ENCODE assay signal across 1 cellular context in the genomic region with DNA sequence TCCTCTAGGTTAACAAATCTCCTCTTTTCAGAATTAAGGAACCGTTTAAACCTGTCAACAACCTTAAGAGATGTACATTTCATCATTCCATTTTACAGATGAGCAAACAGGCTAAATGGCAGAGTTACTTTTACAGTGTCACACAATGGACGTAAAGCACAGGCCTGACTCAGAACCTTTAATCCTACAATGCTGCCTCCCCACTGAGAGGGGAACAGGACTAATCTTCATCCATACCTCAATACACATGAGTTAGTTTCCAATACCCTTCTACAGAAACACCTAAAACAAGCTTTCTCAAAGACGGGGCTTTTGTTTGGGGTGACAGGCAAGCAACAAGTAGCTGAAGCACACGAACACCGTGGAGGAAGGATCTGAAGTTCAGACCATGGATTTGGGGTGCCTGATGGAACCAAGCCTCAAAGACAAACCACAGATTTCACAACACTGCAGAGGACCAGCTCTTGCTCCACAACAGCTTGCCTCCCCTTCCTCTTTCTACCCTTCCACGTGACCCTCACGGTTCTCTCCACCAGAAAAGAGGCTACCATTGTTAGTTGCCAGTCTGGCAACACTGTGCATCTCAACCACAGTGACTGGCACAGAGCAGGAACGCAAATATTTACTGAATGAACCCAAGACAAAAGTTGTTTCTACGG.
TF ChIP-seq lines count a peak whose summit lies in the region.

No MANE protein-coding gene starts in this region.

TF ChIP-seq in K562, 482 proteins besides CTCF, POLR2A, EP300 and RAD21 (continued from another document):
- TF ChIP-seq, protein P1, sequence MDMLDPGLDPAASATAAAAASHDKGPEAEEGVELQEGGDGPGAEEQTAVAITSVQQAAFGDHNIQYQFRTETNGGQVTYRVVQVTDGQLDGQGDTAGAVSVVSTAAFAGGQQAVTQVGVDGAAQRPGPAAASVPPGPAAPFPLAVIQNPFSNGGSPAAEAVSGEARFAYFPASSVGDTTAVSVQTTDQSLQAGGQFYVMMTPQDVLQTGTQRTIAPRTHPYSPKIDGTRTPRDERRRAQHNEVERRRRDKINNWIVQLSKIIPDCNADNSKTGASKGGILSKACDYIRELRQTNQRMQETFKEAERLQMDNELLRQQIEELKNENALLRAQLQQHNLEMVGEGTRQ (CRISPR knock-in tag; IDR thresholded peaks at IDR 0.05) = peak; percentile 6; the same call in 1 of the 2 replicates
- TF ChIP-seq POLR2H (tag; IDR thresholded peaks at IDR 0.05; ENCODE audit: low read depth) (no peak), ZNF76 (CRISPR knock-in tag; IDR thresholded peaks at IDR 0.05; ENCODE audit: borderline replicate concordance) (no peak), NFIC (IDR thresholded peaks at IDR 0.05) (no peak), ZNF239 (CRISPR knock-in tag; IDR thresholded peaks at IDR 0.05) (peak; percentile 59; the same call in 1 of the 2 replicates), LCOR (CRISPR knock-in tag; IDR thresholded peaks at IDR 0.05) (0 out of 2 replicates have a peak, but pooled peaks have one; percentile 59), CTBP1 (IDR thresholded peaks at IDR 0.05; ENCODE audit: borderline replicate concordance) (peak; percentile 27; the same call in 1 of the 2 replicates), SIRT6 (IDR thresholded peaks at IDR 0.05; ENCODE audit: low read depth, low read length) (no peak), SOX6 (IDR thresholded peaks at IDR 0.05) (0 out of 2 replicates have a peak, but pooled peaks have one; percentile 14), MEIS2 (IDR thresholded peaks at IDR 0.05; ENCODE audit: partially characterized antibody) (peak; percentile 62), SPI1 (IDR thresholded peaks at IDR 0.05; ENCODE audit: borderline replicate concordance, low read depth, low read length) (peak; percentile 81)
- TF ChIP-seq, protein P2, sequence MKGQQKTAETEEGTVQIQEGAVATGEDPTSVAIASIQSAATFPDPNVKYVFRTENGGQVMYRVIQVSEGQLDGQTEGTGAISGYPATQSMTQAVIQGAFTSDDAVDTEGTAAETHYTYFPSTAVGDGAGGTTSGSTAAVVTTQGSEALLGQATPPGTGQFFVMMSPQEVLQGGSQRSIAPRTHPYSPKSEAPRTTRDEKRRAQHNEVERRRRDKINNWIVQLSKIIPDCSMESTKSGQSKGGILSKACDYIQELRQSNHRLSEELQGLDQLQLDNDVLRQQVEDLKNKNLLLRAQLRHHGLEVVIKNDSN (CRISPR knock-in tag; IDR thresholded peaks at IDR 0.05) = peak; percentile 73
- TF ChIP-seq, protein P3, sequence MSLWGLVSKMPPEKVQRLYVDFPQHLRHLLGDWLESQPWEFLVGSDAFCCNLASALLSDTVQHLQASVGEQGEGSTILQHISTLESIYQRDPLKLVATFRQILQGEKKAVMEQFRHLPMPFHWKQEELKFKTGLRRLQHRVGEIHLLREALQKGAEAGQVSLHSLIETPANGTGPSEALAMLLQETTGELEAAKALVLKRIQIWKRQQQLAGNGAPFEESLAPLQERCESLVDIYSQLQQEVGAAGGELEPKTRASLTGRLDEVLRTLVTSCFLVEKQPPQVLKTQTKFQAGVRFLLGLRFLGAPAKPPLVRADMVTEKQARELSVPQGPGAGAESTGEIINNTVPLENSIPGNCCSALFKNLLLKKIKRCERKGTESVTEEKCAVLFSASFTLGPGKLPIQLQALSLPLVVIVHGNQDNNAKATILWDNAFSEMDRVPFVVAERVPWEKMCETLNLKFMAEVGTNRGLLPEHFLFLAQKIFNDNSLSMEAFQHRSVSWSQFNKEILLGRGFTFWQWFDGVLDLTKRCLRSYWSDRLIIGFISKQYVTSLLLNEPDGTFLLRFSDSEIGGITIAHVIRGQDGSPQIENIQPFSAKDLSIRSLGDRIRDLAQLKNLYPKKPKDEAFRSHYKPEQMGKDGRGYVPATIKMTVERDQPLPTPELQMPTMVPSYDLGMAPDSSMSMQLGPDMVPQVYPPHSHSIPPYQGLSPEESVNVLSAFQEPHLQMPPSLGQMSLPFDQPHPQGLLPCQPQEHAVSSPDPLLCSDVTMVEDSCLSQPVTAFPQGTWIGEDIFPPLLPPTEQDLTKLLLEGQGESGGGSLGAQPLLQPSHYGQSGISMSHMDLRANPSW (CRISPR knock-in tag; IDR thresholded peaks at IDR 0.05) = no peak
